Comparison of ENCODE assay signal across 8 cellular contexts in genomic region chr22:28799834-28800307, GRCh38. TPM values are rescaled to one million over a fixed set of nuclear protein-coding genes. Genes with fewer than 3 reads are reported as not detected.
DNase-seq lines count a peak whose midpoint lies in the region; ATAC-seq, FAIRE-seq and TF ChIP-seq lines count a peak whose summit lies in the region.

No MANE protein-coding gene starts in this region.

- H3K9me3 ChIP-seq in AG04450 (ENCODE audit: control insufficient read depth, insufficient read depth, low read length) (no peaks in the 10 kb centered on the region; the same call in 1 of the 2 replicates), SK-N-SH (no peaks in the 10 kb centered on the region), HepG2 (ENCODE audit: low read length) (no peaks in the 10 kb centered on the region)

- H3K27me3 ChIP-seq in AG04450 (ENCODE audit: control insufficient read depth, insufficient read depth, low read length) (no peaks in the 10 kb centered on the region), SK-N-SH (ENCODE audit: insufficient read depth) (no peaks in the 10 kb centered on the region), HepG2 (ENCODE audit: control insufficient read depth in 1 of 2, insufficient read depth in 2 of 2, low read length in 2 of 2) (no peaks in the 10 kb centered on the region; a peak in 1 of 5 replicates)

- CTCF ChIA-PET in AG04450 (lab: Charles Lee), result no interaction called here
- CTCF ChIA-PET in SK-N-SH (lab: Yijun Ruan, JAX), result interaction anchor here (1.0 to 4.7 kb wide), 3 partner anchors 27 to 446 kb away, joined by 3 to 17 read pairs (median 6); partner anchors contain the start of gene CCDC117
- CTCF ChIA-PET in HepG2 (lab: Yijun Ruan, JAX; ENCODE audit: low intra/inter-chr PET ratio, low total read pairs), result no interaction called here

- TF ChIP-seq EP300 in SK-N-SH (IDR thresholded peaks at IDR 0.05; ENCODE audit: borderline replicate concordance in 1 of 2, low read depth in 1 of 2, low read length in 1 of 2), result no peak
- TF ChIP-seq EP300 in HepG2 (IDR thresholded peaks at IDR 0.05; ENCODE audit: low read depth in 2 of 2, low read length in 2 of 2), result no peak
- no peak for TF ChIP-seq EP300 in HepG2 (CRISPR knock-in tag; IDR thresholded peaks at IDR 0.05; ENCODE audit: borderline replicate concordance)

- no peak for FAIRE-seq in HepG2 (lab: Jason Lieb, UNC)

- H3K9me2 ChIP-seq in SK-N-SH, result no peaks in the 10 kb centered on the region

- peak overlapping the region; percentile 99 for H3K9ac ChIP-seq in SK-N-SH
- peak overlapping the region; percentile 99 for H3K9ac ChIP-seq in HepG2 (ENCODE audit: insufficient read depth, low read depth, low read length)

- TF ChIP-seq POLR2A in HepG2 (IDR thresholded peaks at IDR 0.05; ENCODE audit: insufficient read depth in 1 of 2, low read depth in 2 of 2, low read length in 2 of 2), result no peak; a peak in 1 of 4 replicates

- WGBS in SK-N-SH (ENCODE audit: low lambda C conversion rate), result 1% methylated on average over 9 of the region's 29 CpGs
- 0% methylated on average over 29 of the region's 29 CpGs for WGBS in HepG2 (ENCODE audit: low lambda C conversion rate)

- H3K4me3 Mint-ChIP-seq in stimulated activated effector memory CD8-positive, alpha-beta T cell treated with anti-CD3 and anti-CD28 coated beads, Interleukin-12 subunit alpha, Interleukin-12 subunit beta, amount 100 ng/mL, for 72 hours, result peak overlapping the region; percentile 78

- H3K36me3 ChIP-seq in SK-N-SH (replicated peaks in 1 of 2; ENCODE audit: control insufficient read depth in 1 of 2, insufficient read depth in 2 of 2, low read length in 1 of 2) (peaks cover 30 to 45% of the 10 kb centered on the region in 2 experiments), HepG2 (replicated peaks in 1 of 2; ENCODE audit: control insufficient read depth in 1 of 2, insufficient read depth in 2 of 2, low read length in 2 of 2) (peaks cover 19 to 36% of the 10 kb centered on the region in 2 experiments)

- H3K4me1 Mint-ChIP-seq in stimulated activated effector memory CD8-positive, alpha-beta T cell treated with anti-CD3 and anti-CD28 coated beads, Interleukin-12 subunit alpha, Interleukin-12 subunit beta, amount 100 ng/mL, for 72 hours, result peaks cover 46% of the 10 kb centered on the region

- in situ Hi-C loops in HepG2 (cut with HindIII; ENCODE audit: extremely low pct_ligation_motif_present, low pct_unique_long_range_greater_than_20kb), result no loop called here

- peaks cover 2 to 11% of the 10 kb centered on the region in 2 experiments; a peak in 1 of 4 replicates for H3K4me1 ChIP-seq in SK-N-SH (ENCODE audit: control insufficient read depth in 1 of 2, insufficient read depth in 2 of 2, low read depth in 1 of 2, low read length in 1 of 2)
- peaks cover 48% of the 10 kb centered on the region for H3K4me1 ChIP-seq in HepG2 (ENCODE audit: insufficient read depth, low read length)

- peak overlapping the region; percentile 94 for H3K27ac Mint-ChIP-seq in stimulated activated effector memory CD8-positive, alpha-beta T cell treated with anti-CD3 and anti-CD28 coated beads, Interleukin-12 subunit alpha, Interleukin-12 subunit beta, amount 100 ng/mL, for 72 hours

- H3K4me2 ChIP-seq in SK-N-SH, result peak overlapping the region; percentile 96
- peak overlapping the region; percentile 70 for H3K4me2 ChIP-seq in HepG2 (ENCODE audit: low read depth, low read length)

- H3K36me3 Mint-ChIP-seq in stimulated activated effector memory CD8-positive, alpha-beta T cell treated with anti-CD3 and anti-CD28 coated beads, Interleukin-12 subunit alpha, Interleukin-12 subunit beta, amount 100 ng/mL, for 72 hours, result peaks cover 79% of the 10 kb centered on the region

- TF ChIP-seq CTCF in AG04450 (IDR thresholded peaks at IDR 0.05; ENCODE audit: low read depth, low read length) (no peak), SK-N-SH (IDR thresholded peaks at IDR 0.05) (no peak), HepG2 (CRISPR knock-in tag; IDR thresholded peaks at IDR 0.05) (no peak)

- no peaks in the 10 kb centered on the region for H3K9me3 Mint-ChIP-seq in stimulated activated effector memory CD8-positive, alpha-beta T cell treated with anti-CD3 and anti-CD28 coated beads, Interleukin-12 subunit alpha, Interleukin-12 subunit beta, amount 100 ng/mL, for 72 hours

- peaks cover 48% of the 10 kb centered on the region for H3F3A ChIP-seq in SK-N-SH (replicated peaks; ENCODE audit: insufficient read depth)

- intact Hi-C loops in HepG2 (cut with micrococcal nuclease; ENCODE audit: unreplicated experiment), result no loop called here

- no peak for TF ChIP-seq RAD21 in SK-N-SH (IDR thresholded peaks at IDR 0.05; ENCODE audit: low read length)
- TF ChIP-seq RAD21 in HepG2 (CRISPR knock-in tag; IDR thresholded peaks at IDR 0.05), result no peak

- H2AFZ ChIP-seq in SK-N-SH (ENCODE audit: low read depth) (no peak overlapping the region), HepG2 (ENCODE audit: low read length) (no peak overlapping the region)

- peaks cover 24% of the 10 kb centered on the region for H4K20me1 ChIP-seq in SK-N-SH (ENCODE audit: insufficient read depth)
- H4K20me1 ChIP-seq in HepG2 (ENCODE audit: insufficient read depth, low read length), result peaks cover 34% of the 10 kb centered on the region

- ATAC-seq in GM18517 (IDR thresholded peaks at IDR 0.05; ENCODE audit: unreplicated experiment), result peak; percentile 9
- peak; percentile 11 for ATAC-seq in HG03108 (IDR thresholded peaks at IDR 0.05; ENCODE audit: unreplicated experiment)
- peak; percentile 55 for ATAC-seq in HepG2
- ATAC-seq in stimulated activated effector memory CD8-positive, alpha-beta T cell treated with anti-CD3 and anti-CD28 coated beads, Interleukin-12 subunit alpha, Interleukin-12 subunit beta, amount 100 ng/mL, for 72 hours, result peak; percentile 61

- H3K79me2 ChIP-seq in SK-N-SH (ENCODE audit: insufficient read depth) (peaks cover 62% of the 10 kb centered on the region), HepG2 (ENCODE audit: insufficient read depth, low read length) (peaks cover 68% of the 10 kb centered on the region)

- DNase-seq in AG04450 (ENCODE audit: low read depth, low spot score) (peak; percentile 10), SK-N-SH (peak; percentile 84), dermis blood vessel endothelial cell (peak; percentile 80), HepG2 (ENCODE audit: low spot score) (no peak), NCI-H1930 (lab: John Stamatoyannopoulos, UW) (no peak)
- no peak for DNase-seq in stimulated activated effector memory CD8-positive, alpha-beta T cell treated with anti-CD3 and anti-CD28 coated beads, Interleukin-12 subunit alpha, Interleukin-12 subunit beta, amount 100 ng/mL, for 72 hours (ENCODE audit: low spot score in 2 of 2)

- no TSS peak for BruUV-seq in HepG2 (replicated peaks; lab: Mats Ljungman, UMichigan)

- H3K4me3 ChIP-seq in AG04450 (ENCODE audit: low read depth, low read length), result peak overlapping the region; percentile 73
- peak overlapping the region; percentile 79 to 95 for H3K4me3 ChIP-seq in SK-N-SH (ENCODE audit: low read depth in 2 of 2, low read length in 1 of 2)
- H3K4me3 ChIP-seq in HepG2 (replicated peaks in 1 of 3; ENCODE audit: insufficient read depth in 1 of 3, low read depth in 2 of 3, low read length in 3 of 3), result peak overlapping the region; percentile 62 to 99 (median 82)

- peak overlapping the region; percentile 100 for H3K27ac ChIP-seq in AG04450 (ENCODE audit: low read depth, low read length)
- peak overlapping the region; percentile 87 to 99 for H3K27ac ChIP-seq in SK-N-SH (ENCODE audit: low read depth in 2 of 2, low read length in 1 of 2)
- peak overlapping the region; percentile 98 for H3K27ac ChIP-seq in HepG2 (ENCODE audit: extremely low read length, insufficient read depth, low read length)

- POLR2A ChIA-PET in AG04450 (lab: Yijun Ruan, JAX) (interaction anchor here (0.5 to 2.8 kb wide), 17 partner anchors 8 to 881 kb away, joined by 3 to 11 read pairs (median 5); partner anchors contain the start of genes CCDC117, PITPNB and TTC28), SK-N-SH (lab: Yijun Ruan, JAX) (interaction anchor here (0.8 to 2.5 kb wide), 13 partner anchors 9 to 887 kb away, joined by 3 to 13 read pairs (median 4); partner anchors contain the start of genes CCDC117, CHEK2 and TTC28), HepG2 (lab: Yijun Ruan, JAX) (interaction anchor here (0.8 to 20.4 kb wide), 27 partner anchors 7 to 244 kb away, joined by 3 to 945 read pairs (median 5); partner anchors contain the start of genes CCDC117, CHEK2, HSCB and TTC28)

RNA-seq across cellular contexts. Expression of gene XBP1, which starts 0.5 kb away (rescaled TPM):
- polyA plus RNA-seq in AG04450 (2011; rRNA removed) (193 and 205 TPM in 2 replicates), SK-N-SH (2012; rRNA removed) (55.6 and 67.6 TPM in 2 replicates), HepG2 (2011; rRNA removed) (394 and 416 TPM in 2 replicates)
- 222 and 244 TPM in 2 replicates for polyA minus RNA-seq in AG04450 (2011; rRNA and poly(A)+ RNA removed)
- polyA plus RNA-seq in SK-N-SH (2012; cell fraction: cytosol; rRNA removed), result 54.5 and 55.5 TPM in 2 replicates
- 59.8 and 81.9 TPM in 2 replicates for polyA plus RNA-seq in SK-N-SH (2012; cell fraction: nucleus; rRNA removed)
- total RNA-seq in dermis blood vessel endothelial cell (93.3 and 165 TPM in 2 replicates), HepG2 (2016; rRNA removed; fragmentation: Illumina TruSeq; extraction: Trizol) (313 and 427 TPM in 2 replicates)
- 141 and 153 TPM in 2 replicates for total RNA-seq in HepG2 (2016; cell fraction: cytosol; rRNA removed; fragmentation: Illumina TruSeq; extraction: Trizol; ENCODE audit: low read depth)
- 301 and 418 TPM in 2 replicates for total RNA-seq in HepG2 (2016; cell fraction: insoluble cytoplasmic fraction; rRNA removed; fragmentation: Illumina TruSeq; extraction: Trizol)
- total RNA-seq in HepG2 (2016; cell fraction: membrane; rRNA removed; fragmentation: Illumina TruSeq; extraction: Trizol), result 264 and 299 TPM in 2 replicates
- 351 and 393 TPM in 2 replicates for total RNA-seq in HepG2 (2016; cell fraction: nucleus; rRNA removed; fragmentation: Illumina TruSeq; extraction: Trizol)
- polyA plus RNA-seq in HepG2 (2011; cell fraction: cytosol; rRNA removed), result 294 and 385 TPM in 2 replicates
- polyA plus RNA-seq in HepG2 (2011; cell fraction: nucleus; rRNA removed), result 177 and 227 TPM in 2 replicates
- 183 and 277 TPM in 2 replicates for polyA plus RNA-seq in HepG2 (2012)
- 97.4 and 108 TPM in 2 replicates for polyA plus RNA-seq in HepG2 (2016; cell fraction: cytosol; fragmentation: Illumina TruSeq; extraction: Trizol; ENCODE audit: low read depth)
- polyA plus RNA-seq in HepG2 (2016; cell fraction: insoluble cytoplasmic fraction; fragmentation: Illumina TruSeq; extraction: Trizol; ENCODE audit: low read depth), result 293 and 310 TPM in 2 replicates
- polyA plus RNA-seq in HepG2 (2016; cell fraction: membrane; fragmentation: Illumina TruSeq; extraction: Trizol; ENCODE audit: low read depth), result 142 and 166 TPM in 2 replicates
- polyA plus RNA-seq in HepG2 (2016; cell fraction: nucleus; fragmentation: Illumina TruSeq; extraction: Trizol; ENCODE audit: insufficient read depth, low read depth), result 511 and 532 TPM in 2 replicates
- polyA minus RNA-seq in HepG2 (2011; rRNA and poly(A)+ RNA removed; ENCODE audit: low replicate concordance), result 163 and 714 TPM in 2 replicates
- polyA minus RNA-seq in HepG2 (2011; cell fraction: cytosol; rRNA and poly(A)+ RNA removed), result 357 and 375 TPM in 2 replicates
- polyA minus RNA-seq in HepG2 (2011; cell fraction: nucleus; rRNA and poly(A)+ RNA removed), result 208 and 277 TPM in 2 replicates

RNA-seq across cellular contexts. Expression of gene CCDC117, which starts 27.4 kb away (rescaled TPM):
- polyA plus RNA-seq in AG04450 (2011; rRNA removed) (15.0 and 24.4 TPM in 2 replicates), SK-N-SH (2012; rRNA removed) (4.2 and 4.5 TPM in 2 replicates), HepG2 (2011; rRNA removed) (12.1 and 12.6 TPM in 2 replicates)
- polyA minus RNA-seq in AG04450 (2011; rRNA and poly(A)+ RNA removed), result 11.8 and 36.1 TPM in 2 replicates
- polyA plus RNA-seq in SK-N-SH (2012; cell fraction: cytosol; rRNA removed), result 6.3 and 7.3 TPM in 2 replicates
- 3.4 and 4.6 TPM in 2 replicates for polyA plus RNA-seq in SK-N-SH (2012; cell fraction: nucleus; rRNA removed)
- total RNA-seq in dermis blood vessel endothelial cell (23.8 and 30.1 TPM in 2 replicates), HepG2 (2016; rRNA removed; fragmentation: Illumina TruSeq; extraction: Trizol) (34.2 and 43.8 TPM in 2 replicates)
- total RNA-seq in HepG2 (2016; cell fraction: cytosol; rRNA removed; fragmentation: Illumina TruSeq; extraction: Trizol; ENCODE audit: low read depth), result 3.6 and 5.8 TPM in 2 replicates
- total RNA-seq in HepG2 (2016; cell fraction: insoluble cytoplasmic fraction; rRNA removed; fragmentation: Illumina TruSeq; extraction: Trizol), result 33.6 and 41.0 TPM in 2 replicates
- 21.8 and 22.8 TPM in 2 replicates for total RNA-seq in HepG2 (2016; cell fraction: membrane; rRNA removed; fragmentation: Illumina TruSeq; extraction: Trizol)
- 18.7 and 21.9 TPM in 2 replicates for total RNA-seq in HepG2 (2016; cell fraction: nucleus; rRNA removed; fragmentation: Illumina TruSeq; extraction: Trizol)
- 7.2 and 12.4 TPM in 2 replicates for polyA plus RNA-seq in HepG2 (2011; cell fraction: cytosol; rRNA removed)
- polyA plus RNA-seq in HepG2 (2011; cell fraction: nucleus; rRNA removed), result 3.6 and 7.1 TPM in 2 replicates
- polyA plus RNA-seq in HepG2 (2012), result 22.6 and 27.8 TPM in 2 replicates
- 2.1 and 2.8 TPM in 2 replicates for polyA plus RNA-seq in HepG2 (2016; cell fraction: cytosol; fragmentation: Illumina TruSeq; extraction: Trizol; ENCODE audit: low read depth)
- polyA plus RNA-seq in HepG2 (2016; cell fraction: insoluble cytoplasmic fraction; fragmentation: Illumina TruSeq; extraction: Trizol; ENCODE audit: low read depth), result 41.1 and 42.1 TPM in 2 replicates
- 10.2 and 11.0 TPM in 2 replicates for polyA plus RNA-seq in HepG2 (2016; cell fraction: membrane; fragmentation: Illumina TruSeq; extraction: Trizol; ENCODE audit: low read depth)
- 24.6 and 26.0 TPM in 2 replicates for polyA plus RNA-seq in HepG2 (2016; cell fraction: nucleus; fragmentation: Illumina TruSeq; extraction: Trizol; ENCODE audit: insufficient read depth, low read depth)
- 4.4 and 5.8 TPM in 2 replicates for polyA minus RNA-seq in HepG2 (2011; rRNA and poly(A)+ RNA removed; ENCODE audit: low replicate concordance)
- polyA minus RNA-seq in HepG2 (2011; cell fraction: cytosol; rRNA and poly(A)+ RNA removed), result 22.9 and 28.6 TPM in 2 replicates
- polyA minus RNA-seq in HepG2 (2011; cell fraction: nucleus; rRNA and poly(A)+ RNA removed), result 10.7 and 18.3 TPM in 2 replicates

RNA-seq across cellular contexts. Expression of gene HSCB, which starts 58.0 kb away (rescaled TPM):
- polyA plus RNA-seq in AG04450 (2011; rRNA removed) (23.9 and 24.5 TPM in 2 replicates), SK-N-SH (2012; rRNA removed) (19.1 and 19.9 TPM in 2 replicates), HepG2 (2011; rRNA removed) (13.9 and 15.4 TPM in 2 replicates)
- polyA minus RNA-seq in AG04450 (2011; rRNA and poly(A)+ RNA removed), result 5.2 and 7.1 TPM in 2 replicates
- polyA plus RNA-seq in SK-N-SH (2012; cell fraction: cytosol; rRNA removed), result 25.8 and 30.4 TPM in 2 replicates
- 6.6 and 9.1 TPM in 2 replicates for polyA plus RNA-seq in SK-N-SH (2012; cell fraction: nucleus; rRNA removed)
- total RNA-seq in dermis blood vessel endothelial cell (12.5 and 19.9 TPM in 2 replicates), HepG2 (2016; rRNA removed; fragmentation: Illumina TruSeq; extraction: Trizol) (20.2 and 20.9 TPM in 2 replicates)
- 11.3 and 12.3 TPM in 2 replicates for total RNA-seq in HepG2 (2016; cell fraction: cytosol; rRNA removed; fragmentation: Illumina TruSeq; extraction: Trizol; ENCODE audit: low read depth)
- total RNA-seq in HepG2 (2016; cell fraction: insoluble cytoplasmic fraction; rRNA removed; fragmentation: Illumina TruSeq; extraction: Trizol), result 19.5 and 25.4 TPM in 2 replicates
- total RNA-seq in HepG2 (2016; cell fraction: membrane; rRNA removed; fragmentation: Illumina TruSeq; extraction: Trizol), result 16.5 and 17.3 TPM in 2 replicates
- 9.6 and 10.0 TPM in 2 replicates for total RNA-seq in HepG2 (2016; cell fraction: nucleus; rRNA removed; fragmentation: Illumina TruSeq; extraction: Trizol)
- polyA plus RNA-seq in HepG2 (2011; cell fraction: cytosol; rRNA removed), result 14.2 and 16.4 TPM in 2 replicates
- 2.6 and 3.9 TPM in 2 replicates for polyA plus RNA-seq in HepG2 (2011; cell fraction: nucleus; rRNA removed)
- polyA plus RNA-seq in HepG2 (2012), result 11.6 and 13.2 TPM in 2 replicates
- 10.9 and 12.6 TPM in 2 replicates for polyA plus RNA-seq in HepG2 (2016; cell fraction: cytosol; fragmentation: Illumina TruSeq; extraction: Trizol; ENCODE audit: low read depth)
- 21.6 and 24.8 TPM in 2 replicates for polyA plus RNA-seq in HepG2 (2016; cell fraction: insoluble cytoplasmic fraction; fragmentation: Illumina TruSeq; extraction: Trizol; ENCODE audit: low read depth)
- polyA plus RNA-seq in HepG2 (2016; cell fraction: membrane; fragmentation: Illumina TruSeq; extraction: Trizol; ENCODE audit: low read depth), result 13.5 and 17.0 TPM in 2 replicates
- polyA plus RNA-seq in HepG2 (2016; cell fraction: nucleus; fragmentation: Illumina TruSeq; extraction: Trizol; ENCODE audit: insufficient read depth, low read depth), result 12.1 and 16.2 TPM in 2 replicates
- 7.9 and 11.5 TPM in 2 replicates for polyA minus RNA-seq in HepG2 (2011; rRNA and poly(A)+ RNA removed; ENCODE audit: low replicate concordance)
- 3.6 and 5.4 TPM in 2 replicates for polyA minus RNA-seq in HepG2 (2011; cell fraction: cytosol; rRNA and poly(A)+ RNA removed)
- 3.9 and 6.2 TPM in 2 replicates for polyA minus RNA-seq in HepG2 (2011; cell fraction: nucleus; rRNA and poly(A)+ RNA removed)

RNA-seq across cellular contexts. Expression of gene CHEK2, which starts 58.3 kb away (rescaled TPM):
- polyA plus RNA-seq in AG04450 (2011; rRNA removed) (16.5 and 19.5 TPM in 2 replicates), SK-N-SH (2012; rRNA removed) (12.0 and 20.7 TPM in 2 replicates), HepG2 (2011; rRNA removed) (19.2 and 27.0 TPM in 2 replicates)
- 7.9 and 11.3 TPM in 2 replicates for polyA minus RNA-seq in AG04450 (2011; rRNA and poly(A)+ RNA removed)
- 11.1 and 11.3 TPM in 2 replicates for polyA plus RNA-seq in SK-N-SH (2012; cell fraction: cytosol; rRNA removed)
- polyA plus RNA-seq in SK-N-SH (2012; cell fraction: nucleus; rRNA removed), result 45.3 and 54.0 TPM in 2 replicates
- total RNA-seq in dermis blood vessel endothelial cell (14.8 and 15.7 TPM in 2 replicates), HepG2 (2016; rRNA removed; fragmentation: Illumina TruSeq; extraction: Trizol) (40.5 and 53.3 TPM in 2 replicates)
- 32.1 and 35.7 TPM in 2 replicates for total RNA-seq in HepG2 (2016; cell fraction: cytosol; rRNA removed; fragmentation: Illumina TruSeq; extraction: Trizol; ENCODE audit: low read depth)
- total RNA-seq in HepG2 (2016; cell fraction: insoluble cytoplasmic fraction; rRNA removed; fragmentation: Illumina TruSeq; extraction: Trizol), result 41.3 and 57.6 TPM in 2 replicates
- total RNA-seq in HepG2 (2016; cell fraction: membrane; rRNA removed; fragmentation: Illumina TruSeq; extraction: Trizol), result 23.8 and 25.0 TPM in 2 replicates
- total RNA-seq in HepG2 (2016; cell fraction: nucleus; rRNA removed; fragmentation: Illumina TruSeq; extraction: Trizol), result 28.9 and 31.8 TPM in 2 replicates
- polyA plus RNA-seq in HepG2 (2011; cell fraction: cytosol; rRNA removed), result 21.2 and 33.4 TPM in 2 replicates
- polyA plus RNA-seq in HepG2 (2011; cell fraction: nucleus; rRNA removed), result 20.3 and 24.8 TPM in 2 replicates
- polyA plus RNA-seq in HepG2 (2012), result 10.3 and 23.5 TPM in 2 replicates
- polyA plus RNA-seq in HepG2 (2016; cell fraction: cytosol; fragmentation: Illumina TruSeq; extraction: Trizol; ENCODE audit: low read depth), result 10.2 and 10.6 TPM in 2 replicates
- polyA plus RNA-seq in HepG2 (2016; cell fraction: insoluble cytoplasmic fraction; fragmentation: Illumina TruSeq; extraction: Trizol; ENCODE audit: low read depth), result 59.9 and 63.9 TPM in 2 replicates
- polyA plus RNA-seq in HepG2 (2016; cell fraction: membrane; fragmentation: Illumina TruSeq; extraction: Trizol; ENCODE audit: low read depth), result 13.9 and 16.6 TPM in 2 replicates
- polyA plus RNA-seq in HepG2 (2016; cell fraction: nucleus; fragmentation: Illumina TruSeq; extraction: Trizol; ENCODE audit: insufficient read depth, low read depth), result 44.0 and 48.0 TPM in 2 replicates
- 30.7 and 51.5 TPM in 2 replicates for polyA minus RNA-seq in HepG2 (2011; rRNA and poly(A)+ RNA removed; ENCODE audit: low replicate concordance)
- 23.7 and 23.8 TPM in 2 replicates for polyA minus RNA-seq in HepG2 (2011; cell fraction: cytosol; rRNA and poly(A)+ RNA removed)
- polyA minus RNA-seq in HepG2 (2011; cell fraction: nucleus; rRNA and poly(A)+ RNA removed), result 21.1 and 22.9 TPM in 2 replicates

Comparison
In these comparisons a context has a peak if more than half of its experiments do, and no peak if none do; other contexts are left out.
1. DNase-seq: peak in AG04450 (single experiment), SK-N-SH (single experiment) and dermis blood vessel endothelial cell (single experiment); none in HepG2 (single experiment), stimulated activated effector memory CD8-positive, alpha-beta T cell treated with anti-CD3 and anti-CD28 coated beads, Interleukin-12 subunit alpha, Interleukin-12 subunit beta, amount 100 ng/mL, for 72 hours (0 of 2) and NCI-H1930 (0 of 2).
2. ATAC-seq: peak in every context shown above with its lines; median percentile 61 in stimulated activated effector memory CD8-positive, alpha-beta T cell treated with anti-CD3 and anti-CD28 coated beads, Interleukin-12 subunit alpha, Interleukin-12 subunit beta, amount 100 ng/mL, for 72 hours; 55 in HepG2; 11 in HG03108; 9 in GM18517.
3. Peak in every context shown above with its lines, with median percentiles within 50 percentile points of each other: H3K27ac ChIP-seq and H3K4me3 ChIP-seq.